Comparison of ENCODE assay signal across 8 cellular contexts in the genomic region with DNA sequence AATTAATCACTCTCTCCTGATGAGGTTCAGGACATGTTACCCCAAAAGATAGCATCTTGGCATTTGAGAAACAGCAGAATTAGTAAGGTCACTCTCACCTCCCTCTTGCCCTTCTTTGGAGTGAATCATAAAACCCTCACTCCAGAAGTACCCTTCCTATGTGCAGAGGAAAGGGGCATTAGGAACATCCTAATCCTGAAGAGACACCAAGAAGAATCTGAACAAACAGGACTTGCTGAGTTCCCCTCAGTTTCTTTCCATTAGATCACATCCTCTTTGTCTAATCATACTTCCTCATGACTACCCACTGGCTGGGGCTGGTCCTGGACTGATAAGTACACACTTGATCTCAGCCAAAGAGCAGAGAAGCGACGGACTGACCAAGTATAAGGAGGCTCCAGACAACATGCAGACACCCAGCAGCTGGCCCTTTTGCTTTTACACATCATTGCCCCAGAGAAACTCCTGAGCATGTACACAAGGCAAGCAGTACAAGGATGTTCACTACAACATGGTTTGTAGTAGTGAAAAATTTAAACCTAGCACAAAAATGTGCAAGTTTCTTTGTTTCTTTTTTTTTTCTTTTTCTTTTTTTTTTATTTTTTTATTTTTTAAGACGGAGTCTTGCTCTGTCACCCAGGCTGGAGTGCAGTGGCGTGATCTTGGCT. TPM values are rescaled to one million over a fixed set of nuclear protein-coding genes. Genes with fewer than 3 reads are reported as not detected.
DNase-seq lines count a peak whose midpoint lies in the region; ATAC-seq lines count a peak whose summit lies in the region.

No MANE protein-coding gene starts in this region.

- no peak overlapping the region for H3K9ac ChIP-seq in BLaER1

- ATAC-seq in GM19452 (IDR thresholded peaks at IDR 0.05; ENCODE audit: unreplicated experiment) = peak; percentile 83

- no peaks in the 10 kb centered on the region for H3K36me3 ChIP-seq in BLaER1

- H3K4me1 ChIP-seq in BLaER1 = peaks cover 12% of the 10 kb centered on the region

- peak; percentile 81 to 82 for DNase-seq in Kasumi-1 (lab: John Stamatoyannopoulos, UW)
- DNase-seq in dermis microvascular lymphatic vessel endothelial cell (ENCODE audit: low read depth in 2 of 2) = peak; percentile 90 to 97
- peak; percentile 90 for DNase-seq in pons (ENCODE audit: low spot score)
- no peak for DNase-seq in NCI-H1436 (lab: John Stamatoyannopoulos, UW)
- DNase-seq in NCI-H2081 (lab: John Stamatoyannopoulos, UW) = no peak
- no peak for DNase-seq in stimulated activated naive CD4-positive, alpha-beta T cell treated with Interleukin-2 at 50 U/mL for 16 hours (lab: John Stamatoyannopoulos, UW)

- no peak overlapping the region for H3K4me3 ChIP-seq in BLaER1

- H3K4me2 ChIP-seq in BLaER1 = peak overlapping the region; percentile 49

- H3K9me3 ChIP-seq in BLaER1 = no peaks in the 10 kb centered on the region; the same call in 1 of the 2 replicates

- H3K27ac ChIP-seq in BLaER1 = peak overlapping the region; percentile 51; the same call in 1 of the 2 replicates

- H3K27me3 ChIP-seq in BLaER1 = no peaks in the 10 kb centered on the region

- no peaks in the 10 kb centered on the region for H4K20me1 ChIP-seq in BLaER1

RNA-seq across cellular contexts. Expression of a gene that starts 15.0 kb away (rescaled TPM):
- total RNA-seq in dermis microvascular lymphatic vessel endothelial cell = 25.3 and 34.4 TPM in 2 replicates

RNA-seq across cellular contexts. Expression of a gene that starts 25.4 kb away (rescaled TPM):
- total RNA-seq in dermis microvascular lymphatic vessel endothelial cell = 94.2 and 100 TPM in 2 replicates

Comparison
In these comparisons a context has a peak if more than half of its experiments do, and no peak if none do; other contexts are left out.
1. DNase-seq: peak in Kasumi-1 (2 of 2), dermis microvascular lymphatic vessel endothelial cell (2 of 2) and pons (single experiment); none in NCI-H1436 (single experiment), NCI-H2081 (0 of 2) and stimulated activated naive CD4-positive, alpha-beta T cell treated with Interleukin-2 at 50 U/mL for 16 hours (single experiment).